ENCODE assay signal across 9 cellular contexts in genomic region chr3:45993421-45994027, GRCh38. TPM values are rescaled to one million over a fixed set of nuclear protein-coding genes. Genes with fewer than 3 reads are reported as not detected.
A peak's percentile ranks its signal among the peaks of the same experiment; 100 is the strongest.
DNase-seq lines count a peak whose midpoint lies in the region; ATAC-seq, FAIRE-seq and TF ChIP-seq lines count a peak whose summit lies in the region.
"Had no signal": no experiment of that assay in that cellular context is flagged by ENCODE, and none has a peak within 500 bp of the region (broad histone marks: within the 10 kb centered on the region; RNA-seq: fewer than 3 reads in every experiment).

No MANE protein-coding gene starts in this region.

- no peaks in the 10 kb centered on the region for H3K9me3 Mint-ChIP-seq in CD4-positive, CD25-positive, alpha-beta regulatory T cell
- H3K9me3 Mint-ChIP-seq in natural killer cell: no peaks in the 10 kb centered on the region
- H3K9me3 Mint-ChIP-seq in osteocyte (ENCODE audit: unreplicated experiment): no peaks in the 10 kb centered on the region

- H3K27ac ChIP-seq in CD4-positive, CD25-positive, alpha-beta regulatory T cell (ENCODE audit: insufficient read depth, low read length, poor library complexity, severe bottlenecking): peak overlapping the region; percentile 93
- no peak overlapping the region for H3K27ac ChIP-seq in HEK293 (ENCODE audit: extremely low read depth, low read depth, low read length)

- peaks cover 11% of the 10 kb centered on the region for H3K36me3 Mint-ChIP-seq in CD4-positive, CD25-positive, alpha-beta regulatory T cell
- H3K36me3 Mint-ChIP-seq in natural killer cell (no peaks in the 10 kb centered on the region), osteocyte (ENCODE audit: unreplicated experiment) (no peaks in the 10 kb centered on the region)

- H3K4me3 ChIP-seq in CD4-positive, CD25-positive, alpha-beta regulatory T cell (ENCODE audit: low read depth, low read length): peak overlapping the region; percentile 81
- H3K4me3 ChIP-seq in HEK293 (ENCODE audit: low read depth, low read length): no peak overlapping the region

- TF ChIP-seq CTCF in HEK293 (tag by site-specific recombination; IDR thresholded peaks at IDR 0.05) (no peak), natural killer cell (IDR thresholded peaks at IDR 0.05) (no peak), osteocyte (IDR thresholded peaks at IDR 0.05) (no peak)

- peak; percentile 9 to 69 (median 30) for DNase-seq in CD4-positive, CD25-positive, alpha-beta regulatory T cell
- DNase-seq in activated effector memory CD4-positive, alpha-beta T cell treated with Interleukin-2 at 50 U/mL for 16 hours: peak; percentile 18
- DNase-seq in natural killer cell (no peak), osteocyte (ENCODE audit: extremely low spot score, unreplicated experiment) (no peak), urothelium cell line (ENCODE audit: low spot score) (no peak), iPS-NIHi11 (ENCODE audit: low spot score) (no peak)
- DNase-seq: stimulated activated CD4-positive, alpha-beta T cell treated with anti-CD3 and anti-CD28 coated beads, Interleukin-1b, Interleukin-23, amount 100 ng/mL, for 48 hours had no signal

- H3K4me1 Mint-ChIP-seq in CD4-positive, CD25-positive, alpha-beta regulatory T cell: peaks cover 23 to 71% (median 53%) of the 10 kb centered on the region in 4 donors
- H3K4me1 Mint-ChIP-seq in natural killer cell (peaks cover 57 to 58% of the 10 kb centered on the region in 2 donors), osteocyte (ENCODE audit: unreplicated experiment) (peaks cover 8% of the 10 kb centered on the region)

- peak overlapping the region; percentile 62 to 88 (median 76) for H3K4me3 Mint-ChIP-seq in CD4-positive, CD25-positive, alpha-beta regulatory T cell
- H3K4me3 Mint-ChIP-seq in natural killer cell (peak overlapping the region; percentile 69), osteocyte (ENCODE audit: unreplicated experiment) (no peak overlapping the region)

- H3K27ac Mint-ChIP-seq in CD4-positive, CD25-positive, alpha-beta regulatory T cell: peak overlapping the region; percentile 65 to 97 (median 78)
- H3K27ac Mint-ChIP-seq in natural killer cell: peak overlapping the region; percentile 81 to 85
- no peak overlapping the region for H3K27ac Mint-ChIP-seq in osteocyte (ENCODE audit: unreplicated experiment)

- no peaks in the 10 kb centered on the region for H3K27me3 Mint-ChIP-seq in CD4-positive, CD25-positive, alpha-beta regulatory T cell
- no peaks in the 10 kb centered on the region for H3K27me3 Mint-ChIP-seq in natural killer cell (ENCODE audit: low read depth in 2 of 2)
- peaks cover 6% of the 10 kb centered on the region for H3K27me3 Mint-ChIP-seq in osteocyte (ENCODE audit: unreplicated experiment)

- H3K4me1 ChIP-seq in CD4-positive, CD25-positive, alpha-beta regulatory T cell (ENCODE audit: control insufficient read depth, insufficient read depth, low read length, poor library complexity, severe bottlenecking): peaks cover 66% of the 10 kb centered on the region
- H3K4me1 ChIP-seq in HEK293 (ENCODE audit: control insufficient read depth, insufficient read depth, low read length): no peaks in the 10 kb centered on the region

- CTCF ChIA-PET in HEK293 (lab: Yijun Ruan, JAX): interaction anchor here (0.6 to 1.5 kb wide), 2 partner anchors 86 to 1694 kb away, joined by 4 to 7 read pairs; no protein-coding TSS in a partner anchor

- FAIRE-seq in urothelium cell line (lab: Jason Lieb, UNC): no peak

- no peaks in the 10 kb centered on the region for H3K27me3 ChIP-seq in CD4-positive, CD25-positive, alpha-beta regulatory T cell (ENCODE audit: control insufficient read depth, insufficient read depth, low read length)

- no peaks in the 10 kb centered on the region for H3K9me3 ChIP-seq in CD4-positive, CD25-positive, alpha-beta regulatory T cell (ENCODE audit: control insufficient read depth in 2 of 2, low read length in 2 of 2)
- H3K9me3 ChIP-seq in HEK293 (ENCODE audit: control insufficient read depth, insufficient read depth, low read depth, low read length): no peaks in the 10 kb centered on the region

- intact Hi-C loops in natural killer cell (cut with micrococcal nuclease): loop anchor here (2.0 to 10.0 kb wide), 5 partner anchors 17 to 299 kb away; no protein-coding TSS in a partner anchor

- POLR2A ChIA-PET in HEK293 (lab: Yijun Ruan, JAX): no interaction called here

- no peaks in the 10 kb centered on the region for H3K36me3 ChIP-seq in CD4-positive, CD25-positive, alpha-beta regulatory T cell (ENCODE audit: control insufficient read depth, insufficient read depth, low read length)
- H3K36me3 ChIP-seq in HEK293 (ENCODE audit: control insufficient read depth in 2 of 2, insufficient read depth in 1 of 2, low read length in 2 of 2): peaks cover 0 to 4% of the 10 kb centered on the region in 2 experiments; a peak in 1 of 3 replicates

- ATAC-seq in CD4-positive, CD25-positive, alpha-beta regulatory T cell (ENCODE audit: low read depth in 2 of 2): peak; percentile 15 to 18
- peak in 1 of 3 donors; percentile 5 for ATAC-seq in natural killer cell
- no peak for ATAC-seq in GM21529 (IDR thresholded peaks at IDR 0.05; ENCODE audit: unreplicated experiment)

TF ChIP-seq in HEK293, 187 proteins besides CTCF, POLR2A, EP300 and RAD21:
- TF ChIP-seq SCRT2 (tag by site-specific recombination; IDR thresholded peaks at IDR 0.05) (0 out of 2 replicates have a peak, but pooled peaks have one; percentile 4), PBX3 (CRISPR knock-in tag; IDR thresholded peaks at IDR 0.05) (no peak)

RNA-seq across cellular contexts. Expression of gene FYCO1, which starts 2.1 kb away (rescaled TPM):
- 42.5 TPM for total RNA-seq in CD4-positive, CD25-positive, alpha-beta regulatory T cell
- polyA plus RNA-seq in CD4-positive, CD25-positive, alpha-beta regulatory T cell: 1 to 10 TPM; 2.1 to 3.3 (median 2.4) TPM
- total RNA-seq in natural killer cell: 10 to 100 TPM; 23.0 to 28.4 (median 27.5) TPM
- 31.8 and 35.0 TPM in 2 replicates for total RNA-seq in osteocyte

RNA-seq across cellular contexts. Expression of gene XCR1, which starts 33.8 kb away (rescaled TPM):
- not detected for total RNA-seq in CD4-positive, CD25-positive, alpha-beta regulatory T cell
- polyA plus RNA-seq in CD4-positive, CD25-positive, alpha-beta regulatory T cell: not detected
- total RNA-seq in natural killer cell (under 1 TPM in 1 of 3 donors, not detected in 2; 0.21 TPM), osteocyte (not detected in 2 replicates)

RNA-seq across cellular contexts. Expression of gene CXCR6, which starts 50.3 kb away (rescaled TPM):
- total RNA-seq in CD4-positive, CD25-positive, alpha-beta regulatory T cell: 23.7 TPM
- 10 to 100 TPM; 23.7 to 40.3 (median 30.0) TPM for polyA plus RNA-seq in CD4-positive, CD25-positive, alpha-beta regulatory T cell
- total RNA-seq in natural killer cell (1 to 10 TPM in 2 of 3 donors, under 1 TPM in 1; 0.95 to 2.1 (median 1.7) TPM), osteocyte (not detected in 2 replicates)

Comparison
In these comparisons a context has a peak if more than half of its experiments do, and no peak if none do; other contexts are left out.
1. DNase-seq: peak in CD4-positive, CD25-positive, alpha-beta regulatory T cell (3 of 3) and activated effector memory CD4-positive, alpha-beta T cell treated with Interleukin-2 at 50 U/mL for 16 hours (single experiment); none in natural killer cell (single experiment), osteocyte (single experiment), urothelium cell line (single experiment) and iPS-NIHi11 (single experiment).